In the genomic region with DNA sequence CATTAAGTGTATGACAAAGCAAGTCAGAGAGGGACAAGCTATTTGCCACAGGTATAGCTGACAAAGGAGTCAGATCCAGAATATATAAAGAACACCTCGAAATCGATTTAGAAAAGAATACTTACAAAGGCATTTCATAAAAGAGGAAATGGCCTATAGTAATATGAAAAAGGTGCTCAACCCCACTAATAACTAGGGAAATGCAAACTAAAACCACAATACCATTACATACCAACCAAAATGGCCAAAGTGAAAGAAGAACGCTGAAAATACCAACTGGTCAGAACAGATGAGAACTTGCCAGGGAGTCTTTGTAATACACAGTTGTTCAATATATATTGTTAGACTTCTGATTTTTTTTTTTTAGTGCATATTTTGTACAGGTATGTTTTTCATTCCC, we compare ENCODE assay signal across 10 cellular contexts.
DNase-seq lines count a peak whose midpoint lies in the region; ATAC-seq and TF ChIP-seq lines count a peak whose summit lies in the region.
"Had no signal": no experiment of that assay in that cellular context is flagged by ENCODE, and none has a peak within 500 bp of the region (broad histone marks: within the 10 kb centered on the region; RNA-seq: fewer than 3 reads in every experiment).

No MANE protein-coding gene starts in this region.

- CTCF ChIA-PET in activated CD4-positive, alpha-beta T cell treated with anti-CD3 and anti-CD28 coated beads for 36 hours (lab: Charles Lee): interaction anchor here (0.6 to 3.4 kb wide), 8 partner anchors 21 to 545 kb away, joined by 3 to 15 read pairs (median 3); partner anchors contain the start of gene CDC42SE2

- H3K4me1 Mint-ChIP-seq in activated CD4-positive, alpha-beta T cell treated with anti-CD3 and anti-CD28 coated beads for 36 hours: peaks cover 43% of the 10 kb centered on the region
- H3K4me1 Mint-ChIP-seq in naive B cell (peaks cover 19 to 38% (median 27%) of the 10 kb centered on the region in 3 donors), chondrocyte (ENCODE audit: low read depth) (peaks cover 5% of the 10 kb centered on the region)

- H3K27me3 Mint-ChIP-seq in activated CD4-positive, alpha-beta T cell treated with anti-CD3 and anti-CD28 coated beads for 36 hours: no peaks in the 10 kb centered on the region
- H3K27me3 Mint-ChIP-seq in naive B cell: no peaks in the 10 kb centered on the region
- H3K27me3 Mint-ChIP-seq in chondrocyte (ENCODE audit: low read depth): no peaks in the 10 kb centered on the region
- H3K27me3 Mint-ChIP-seq: type B pancreatic cell had no signal

- no peaks in the 10 kb centered on the region for H3K9me3 Mint-ChIP-seq in activated CD4-positive, alpha-beta T cell treated with anti-CD3 and anti-CD28 coated beads for 36 hours (ENCODE audit: low read depth)
- peaks cover 0 to 2% (median 0%) of the 10 kb centered on the region in 7 donors for H3K9me3 Mint-ChIP-seq in naive B cell
- H3K9me3 Mint-ChIP-seq in chondrocyte (ENCODE audit: low read depth): no peaks in the 10 kb centered on the region
- H3K9me3 Mint-ChIP-seq: type B pancreatic cell had no signal

- ATAC-seq in activated CD4-positive, alpha-beta T cell treated with anti-CD3 and anti-CD28 coated beads for 36 hours: no peak
- ATAC-seq in GM21619 (IDR thresholded peaks at IDR 0.05; ENCODE audit: unreplicated experiment) (peak; percentile 71), HG03432 (IDR thresholded peaks at IDR 0.05; ENCODE audit: unreplicated experiment) (peak; percentile 82), naive B cell (ENCODE audit: low read depth in 2 of 2) (peak; percentile 68 to 76), left cardiac atrium (no peak)

- intact Hi-C loops in activated CD4-positive, alpha-beta T cell treated with anti-CD3 and anti-CD28 coated beads for 36 hours (cut with DNase I, micrococcal nuclease): loop anchor here (1.0 to 5.0 kb wide), 8 partner anchors 20 to 1309 kb away; partner anchors contain the start of gene HINT1 (in 2 of the 2)
- intact Hi-C loops in left cardiac atrium (cut with DNase I): loop anchor here in 1 of 2 donors (10.0 kb wide), 1 partner anchor 242 kb away; the partner anchor contains the start of gene LYRM7

- TF ChIP-seq CTCF in chondrocyte (IDR thresholded peaks at IDR 0.05): no peak

- no peak overlapping the region for H3K4me3 Mint-ChIP-seq in activated CD4-positive, alpha-beta T cell treated with anti-CD3 and anti-CD28 coated beads for 36 hours
- H3K4me3 Mint-ChIP-seq in naive B cell (peak overlapping the region in 6 of 8 donors; percentile 1 to 51 (median 33)), chondrocyte (ENCODE audit: unreplicated experiment) (no peak overlapping the region)
- H3K4me3 Mint-ChIP-seq: type B pancreatic cell had no signal

- DNase-seq in activated CD4-positive, alpha-beta T cell treated with anti-CD3 and anti-CD28 coated beads for 36 hours: no peak
- DNase-seq in activated CD4-positive, alpha-beta T cell treated with anti-CD3 and anti-CD28 coated beads, Interleukin-2, amount 50 U/mL, for 4 hours: no peak
- DNase-seq in naive B cell: peak; percentile 13
- DNase-seq in left cardiac atrium: no peak
- DNase-seq in chondrocyte (ENCODE audit: low spot score): no peak
- no peak for DNase-seq in inferior parietal cortex (ENCODE audit: extremely low spot score)
- DNase-seq: SIG-M5 had no signal

- POLR2A ChIA-PET in activated CD4-positive, alpha-beta T cell treated with anti-CD3 and anti-CD28 coated beads for 36 hours (lab: Charles Lee): no interaction called here

- peaks cover 14% of the 10 kb centered on the region for H3K36me3 Mint-ChIP-seq in activated CD4-positive, alpha-beta T cell treated with anti-CD3 and anti-CD28 coated beads for 36 hours (ENCODE audit: low read depth)
- H3K36me3 Mint-ChIP-seq in naive B cell (peaks cover 0 to 3% of the 10 kb centered on the region in 2 donors), chondrocyte (ENCODE audit: low read depth) (peaks cover 2% of the 10 kb centered on the region)

- peak overlapping the region; percentile 40 for H3K27ac Mint-ChIP-seq in activated CD4-positive, alpha-beta T cell treated with anti-CD3 and anti-CD28 coated beads for 36 hours
- peak overlapping the region in 2 of 6 donors; percentile 24 to 48 for H3K27ac Mint-ChIP-seq in naive B cell
- H3K27ac Mint-ChIP-seq in chondrocyte (ENCODE audit: unreplicated experiment): no peak overlapping the region

Comparison
In these comparisons a context has a peak if more than half of its experiments do, and no peak if none do; other contexts are left out.
1. ATAC-seq: peak in GM21619 (single experiment), HG03432 (single experiment) and naive B cell (2 of 2); none in activated CD4-positive, alpha-beta T cell treated with anti-CD3 and anti-CD28 coated beads for 36 hours (single experiment) and left cardiac atrium (0 of 2).
2. H3K4me3 Mint-ChIP-seq: peak in naive B cell (6 of 8); none in activated CD4-positive, alpha-beta T cell treated with anti-CD3 and anti-CD28 coated beads for 36 hours (single experiment) and chondrocyte (single experiment).